In genomic region chr9:135098400-135099105, GRCh38 we compare ENCODE assay signal across 11 cellular contexts. TPM values are rescaled to one million over a fixed set of nuclear protein-coding genes. Genes with fewer than 3 reads are reported as not detected.
DNase-seq lines count a peak whose midpoint lies in the region; TF ChIP-seq lines count a peak whose summit lies in the region.
"Had no signal": no experiment of that assay in that cellular context is flagged by ENCODE, and none has a peak within 500 bp of the region (broad histone marks: within the 10 kb centered on the region; RNA-seq: fewer than 3 reads in every experiment).

No MANE protein-coding gene starts in this region.

- no peak for TF ChIP-seq CTCF in GM12865 (IDR thresholded peaks at IDR 0.05; ENCODE audit: insufficient read depth, low read depth, low read length, missing control alignments)
- no peak for TF ChIP-seq CTCF in glutamatergic neuron (IDR thresholded peaks at IDR 0.05; ENCODE audit: partially characterized antibody, unreplicated experiment)

- H3K36me3 Mint-ChIP-seq in glutamatergic neuron (ENCODE audit: unreplicated experiment): peaks cover 10% of the 10 kb centered on the region
- H3K36me3 Mint-ChIP-seq: CD8-positive, alpha-beta memory T cell had no signal

- H3K27ac Mint-ChIP-seq in glutamatergic neuron (ENCODE audit: unreplicated experiment): peak overlapping the region; percentile 62
- H3K27ac Mint-ChIP-seq: CD8-positive, alpha-beta memory T cell had no signal

- no peak overlapping the region for H3K4me3 Mint-ChIP-seq in glutamatergic neuron (ENCODE audit: unreplicated experiment)
- H3K4me3 Mint-ChIP-seq: CD8-positive, alpha-beta memory T cell had no signal

- H3K4me1 Mint-ChIP-seq in glutamatergic neuron (ENCODE audit: low read depth, unreplicated experiment): peaks cover 73% of the 10 kb centered on the region
- H3K4me1 Mint-ChIP-seq: CD8-positive, alpha-beta memory T cell had no signal

- no peak overlapping the region for H3K4me3 ChIP-seq in GM12865 (ENCODE audit: low read depth, low read length)

- peaks cover 10% of the 10 kb centered on the region for H3K9me3 Mint-ChIP-seq in glutamatergic neuron (ENCODE audit: unreplicated experiment)
- H3K9me3 Mint-ChIP-seq: CD8-positive, alpha-beta memory T cell had no signal

- H3K27me3 Mint-ChIP-seq in glutamatergic neuron (ENCODE audit: unreplicated experiment): peaks cover 3% of the 10 kb centered on the region

- DNase-seq in A172 (ENCODE audit: low spot score): peak; percentile 18
- DNase-seq in GM12865 (ENCODE audit: low read depth): peak; percentile 18
- DNase-seq in RPMI8226: peak; percentile 78
- no peak for DNase-seq in glutamatergic neuron
- no peak for DNase-seq in effector CD4-positive, alpha-beta T cell
- no peak for DNase-seq in pons (ENCODE audit: low spot score)
- no peak for DNase-seq in T-helper 9 cell
- DNase-seq in occipital lobe (lab: John Stamatoyannopoulos, UW): no peak
- DNase-seq: CD8-positive, alpha-beta memory T cell; NCI-H526 had no signal

RNA-seq across cellular contexts. Expression of gene OLFM1, which starts 11.1 kb away (rescaled TPM):
- 41.2 and 65.4 TPM in 2 replicates for total RNA-seq in A172 (2014; rRNA removed; shearing (Covaris generic))
- 387 TPM for total RNA-seq in glutamatergic neuron (ENCODE audit: unreplicated experiment)
- 77.8 TPM for total RNA-seq in occipital lobe
- total RNA-seq: CD8-positive, alpha-beta memory T cell; epithelial cell of proximal tubule had no signal

Comparison
In these comparisons a context has a peak if more than half of its experiments do, and no peak if none do; other contexts are left out.
1. DNase-seq: peak in A172 (single experiment), GM12865 (single experiment) and RPMI8226 (single experiment); none in glutamatergic neuron (single experiment), effector CD4-positive, alpha-beta T cell (single experiment), pons (single experiment), T-helper 9 cell (single experiment) and occipital lobe (single experiment).